ENCODE assay signal across 17 cellular contexts in the genomic region with DNA sequence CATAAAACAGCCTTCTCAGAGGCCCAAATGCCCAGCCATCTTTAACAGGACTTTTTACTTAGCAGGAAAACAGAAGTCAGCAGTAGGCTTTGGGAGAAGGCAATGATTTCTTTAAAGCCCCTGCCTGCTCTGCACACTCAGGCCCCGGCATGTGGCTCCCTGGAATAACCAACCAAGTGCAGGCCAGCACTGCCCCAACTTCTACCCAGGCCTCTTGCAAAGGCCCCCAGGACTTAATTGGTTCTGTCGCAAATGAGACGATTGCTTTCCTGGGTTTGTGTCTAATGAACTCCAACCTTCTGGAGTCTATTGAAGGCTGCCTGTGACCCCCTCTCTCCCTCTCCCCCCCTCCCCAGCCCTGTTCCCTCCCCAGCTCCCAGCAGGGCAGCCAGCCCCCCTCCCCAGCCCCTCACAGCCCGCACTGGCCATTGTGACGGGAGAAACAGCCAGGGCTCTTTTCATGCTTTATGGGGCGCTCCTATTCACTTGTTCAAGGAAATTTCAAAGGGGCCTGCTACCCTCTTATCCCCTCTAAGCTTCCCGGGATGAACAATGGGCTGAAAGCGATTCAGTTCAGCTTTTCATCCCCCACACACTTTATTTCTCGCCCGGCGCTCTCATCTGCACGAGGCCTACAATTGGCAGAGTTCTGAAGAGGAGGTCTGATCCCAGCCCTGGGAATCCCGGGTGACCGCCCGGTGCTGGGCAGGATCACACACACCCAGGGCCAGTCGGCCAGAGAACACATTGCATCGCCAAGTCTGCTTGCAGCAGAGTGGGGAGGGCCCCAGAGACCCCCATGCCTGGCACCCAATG. TPM values are rescaled to one million over a fixed set of nuclear protein-coding genes. Genes with fewer than 3 reads are reported as not detected.
DNase-seq lines count a peak whose midpoint lies in the region; ATAC-seq and TF ChIP-seq lines count a peak whose summit lies in the region.
"Had no signal": no experiment of that assay in that cellular context is flagged by ENCODE, and none has a peak within 500 bp of the region (broad histone marks: within the 10 kb centered on the region; RNA-seq: fewer than 3 reads in every experiment).

No MANE protein-coding gene starts in this region.

- no peak for TF ChIP-seq EP300 in transverse colon (IDR thresholded peaks at IDR 0.05; ENCODE audit: low read depth)

- H3K27me3 ChIP-seq in heart right ventricle (no peaks in the 10 kb centered on the region), transverse colon (no peaks in the 10 kb centered on the region), body of pancreas (no peaks in the 10 kb centered on the region)
- H3K27me3 ChIP-seq in naive thymus-derived CD4-positive, alpha-beta T cell (ENCODE audit: control insufficient read depth in 2 of 2, insufficient read depth in 2 of 2, low read length in 2 of 2), result no peaks in the 10 kb centered on the region

- DNase-seq in T-helper 17 cell (no peak), heart right ventricle (peak in 1 of 2 donors; percentile 43), transverse colon (no peak), middle frontal gyrus (ENCODE audit: extremely low spot score, low spot score) (no peak), body of pancreas (no peak)
- DNase-seq in naive thymus-derived CD4-positive, alpha-beta T cell, result no peak
- DNase-seq in activated T-cell treated with anti-CD3 and anti-CD28 coated beads, Interleukin-2, amount 50 U/mL, for 72 hours, result no peak
- DNase-seq: activated CD4-positive, CD25-positive, alpha-beta regulatory T cell; activated effector memory CD4-positive, alpha-beta T cell treated with Interleukin-2 at 50 U/mL for 16 hours; AML-193; Calu3; Kasumi-1; kidney glomerular epithelial cell; NCI-H1105 treated with DMSO at 0.1 percent for 48 hours; NCI-H226 had no signal

- TF ChIP-seq POLR2A in transverse colon (IDR thresholded peaks at IDR 0.05), result no peak
- no peak for TF ChIP-seq POLR2A in body of pancreas (IDR thresholded peaks at IDR 0.05)

- H3K27ac Mint-ChIP-seq in T-helper 17 cell, result peak overlapping the region; percentile 63
- H3K27ac Mint-ChIP-seq in naive thymus-derived CD4-positive, alpha-beta T cell, result peak overlapping the region in 5 of 9 donors; percentile 74 to 94 (median 84)
- H3K27ac Mint-ChIP-seq in activated T-cell treated with anti-CD3 and anti-CD28 coated beads, Interleukin-2, amount 50 U/mL, for 72 hours, result no peak overlapping the region
- H3K27ac Mint-ChIP-seq: T-helper 1 cell treated with Interleukin-12 subunit alpha and Interleukin-12 subunit beta and Interleukin-4 antibody, amounts not matched to agents 30 μg/mL and 1 μg/mL, for 36 hours had no signal

- in situ Hi-C loops in transverse colon (cut with MboI; ENCODE audit: low pct_ligation_motif_present in 1 of 4, low pct_unique_long_range_greater_than_20kb in 1 of 4, low sequenced_read_pairs in 3 of 4), result no loop called here

- no peak overlapping the region for H3K4me3 ChIP-seq in heart right ventricle
- H3K4me3 ChIP-seq in naive thymus-derived CD4-positive, alpha-beta T cell (ENCODE audit: low read length), result no peak overlapping the region
- no peak overlapping the region for H3K4me3 ChIP-seq in transverse colon
- no peak overlapping the region for H3K4me3 ChIP-seq in body of pancreas

- peaks cover 12% of the 10 kb centered on the region for H3K36me3 Mint-ChIP-seq in T-helper 17 cell (ENCODE audit: low read depth)
- peaks cover 16 to 47% (median 35%) of the 10 kb centered on the region in 5 donors for H3K36me3 Mint-ChIP-seq in naive thymus-derived CD4-positive, alpha-beta T cell
- peaks cover 0 to 8% of the 10 kb centered on the region in 2 donors for H3K36me3 Mint-ChIP-seq in activated T-cell treated with anti-CD3 and anti-CD28 coated beads, Interleukin-2, amount 50 U/mL, for 72 hours (ENCODE audit: insufficient read depth in 2 of 2)

- CTCF ChIA-PET in naive thymus-derived CD4-positive, alpha-beta T cell (lab: Charles Lee), result no interaction called here

- peak overlapping the region; percentile 29 to 87 (median 80) for H3K27ac ChIP-seq in heart right ventricle
- peak overlapping the region; percentile 11 for H3K27ac ChIP-seq in naive thymus-derived CD4-positive, alpha-beta T cell (ENCODE audit: low read depth, low read length)
- H3K27ac ChIP-seq in transverse colon, result peak overlapping the region; percentile 78 to 86 (median 80)
- H3K27ac ChIP-seq in body of pancreas, result no peak overlapping the region

- peaks cover 0 to 1% (median 0%) of the 10 kb centered on the region in 11 donors for H3K9me3 Mint-ChIP-seq in naive thymus-derived CD4-positive, alpha-beta T cell
- H3K9me3 Mint-ChIP-seq in activated T-cell treated with anti-CD3 and anti-CD28 coated beads, Interleukin-2, amount 50 U/mL, for 72 hours, result no peaks in the 10 kb centered on the region
- H3K9me3 Mint-ChIP-seq: T-helper 1 cell treated with Interleukin-12 subunit alpha and Interleukin-12 subunit beta and Interleukin-4 antibody, amounts not matched to agents 30 μg/mL and 1 μg/mL, for 36 hours had no signal

- H3K4me1 ChIP-seq in heart right ventricle (peaks cover 5 to 79% (median 49%) of the 10 kb centered on the region in 9 donors), transverse colon (peaks cover 20 to 52% (median 37%) of the 10 kb centered on the region in 4 donors), body of pancreas (peaks cover 27% of the 10 kb centered on the region)
- H3K4me1 ChIP-seq in naive thymus-derived CD4-positive, alpha-beta T cell (ENCODE audit: control insufficient read depth in 2 of 2, insufficient read depth in 2 of 2, low read length in 2 of 2), result peaks cover 0 to 43% of the 10 kb centered on the region in 2 donors

- intact Hi-C loops in heart right ventricle (cut with DNase I) (loop anchor here in 1 of 10 donors (2.0 kb wide), 1 partner anchor 83 kb away; no protein-coding TSS in a partner anchor), transverse colon (cut with DNase I; ENCODE audit: low total_unique reads) (no loop called here), body of pancreas (cut with DNase I) (no loop called here)
- intact Hi-C loops in naive thymus-derived CD4-positive, alpha-beta T cell (cut with micrococcal nuclease), result no loop called here

- TF ChIP-seq CTCF in heart right ventricle (IDR thresholded peaks at IDR 0.05), result no peak
- no peak for TF ChIP-seq CTCF in transverse colon (IDR thresholded peaks at IDR 0.05)
- TF ChIP-seq CTCF in body of pancreas (IDR thresholded peaks at IDR 0.05), result no peak

- peaks cover 36% of the 10 kb centered on the region for H3K4me1 Mint-ChIP-seq in T-helper 17 cell
- peaks cover 16 to 96% (median 73%) of the 10 kb centered on the region in 7 donors for H3K4me1 Mint-ChIP-seq in naive thymus-derived CD4-positive, alpha-beta T cell
- H3K4me1 Mint-ChIP-seq in activated T-cell treated with anti-CD3 and anti-CD28 coated beads, Interleukin-2, amount 50 U/mL, for 72 hours (ENCODE audit: low read depth), result peaks cover 37% of the 10 kb centered on the region

- H3K36me3 ChIP-seq in heart right ventricle, result peaks cover 0 to 23% (median 0%) of the 10 kb centered on the region in 9 donors
- peaks cover 0 to 73% (median 21%) of the 10 kb centered on the region in 3 experiments for H3K36me3 ChIP-seq in naive thymus-derived CD4-positive, alpha-beta T cell (ENCODE audit: control insufficient read depth in 2 of 3, insufficient read depth in 3 of 3, low read length in 3 of 3)
- H3K36me3 ChIP-seq in transverse colon, result no peaks in the 10 kb centered on the region
- no peaks in the 10 kb centered on the region for H3K36me3 ChIP-seq in body of pancreas (replicated peaks in 1 of 2; ENCODE audit: insufficient read depth in 1 of 2, low read depth in 2 of 2)

- ATAC-seq in T-helper 17 cell (no peak), heart right ventricle (peak; percentile 20 to 87 (median 74)), HG02840 (IDR thresholded peaks at IDR 0.05; ENCODE audit: low FRiP score, unreplicated experiment) (no peak), body of pancreas (no peak)
- no peak for ATAC-seq in naive thymus-derived CD4-positive, alpha-beta T cell
- ATAC-seq in activated T-cell treated with anti-CD3 and anti-CD28 coated beads, Interleukin-2, amount 50 U/mL, for 72 hours (replicated peaks in 1 of 2), result no peak

- H3K9me3 ChIP-seq in T-helper 17 cell (ENCODE audit: control insufficient read depth, low read length, poor library complexity, severe bottlenecking) (no peaks in the 10 kb centered on the region), heart right ventricle (no peaks in the 10 kb centered on the region), transverse colon (no peaks in the 10 kb centered on the region), body of pancreas (no peaks in the 10 kb centered on the region)
- H3K9me3 ChIP-seq in naive thymus-derived CD4-positive, alpha-beta T cell (ENCODE audit: control insufficient read depth in 2 of 3, low read length in 3 of 3), result no peaks in the 10 kb centered on the region

- no peak overlapping the region for H3K4me3 Mint-ChIP-seq in T-helper 17 cell
- peak overlapping the region in 1 of 10 donors; percentile 20 for H3K4me3 Mint-ChIP-seq in naive thymus-derived CD4-positive, alpha-beta T cell
- H3K4me3 Mint-ChIP-seq in activated T-cell treated with anti-CD3 and anti-CD28 coated beads, Interleukin-2, amount 50 U/mL, for 72 hours, result no peak overlapping the region
- H3K4me3 Mint-ChIP-seq: T-helper 1 cell treated with Interleukin-12 subunit alpha and Interleukin-12 subunit beta and Interleukin-4 antibody, amounts not matched to agents 30 μg/mL and 1 μg/mL, for 36 hours had no signal

- no peaks in the 10 kb centered on the region for H3K27me3 Mint-ChIP-seq in T-helper 17 cell
- H3K27me3 Mint-ChIP-seq in naive thymus-derived CD4-positive, alpha-beta T cell, result peaks cover 0 to 12% (median 0%) of the 10 kb centered on the region in 5 donors
- H3K27me3 Mint-ChIP-seq in activated T-cell treated with anti-CD3 and anti-CD28 coated beads, Interleukin-2, amount 50 U/mL, for 72 hours (ENCODE audit: low read depth), result no peaks in the 10 kb centered on the region

- 69 to 73% methylated on average over 17 of the region's 17 CpGs for WGBS in heart right ventricle, 2 donors
- 60 to 63% methylated on average over 2 to 15 of the region's 17 CpGs for WGBS in transverse colon (ENCODE audit: low coverage in 1 of 2), 2 donors
- WGBS in body of pancreas, 2 donors, result 90 to 91% methylated on average over 17 of the region's 17 CpGs

- POLR2A ChIA-PET in naive thymus-derived CD4-positive, alpha-beta T cell (lab: Charles Lee), result no interaction called here

RNA-seq across cellular contexts. Expression of a gene that starts 15.5 kb away (rescaled TPM):
- total RNA-seq in T-helper 17 cell, result 10 to 100 TPM; 28.4 to 31.6 TPM
- 10 to 100 TPM in 8 of 10 donors, 1 to 10 TPM in 2; 5.7 to 19.2 (median 13.7) TPM for total RNA-seq in heart right ventricle
- polyA plus RNA-seq in heart right ventricle, result 1 to 10 TPM; 7.4 to 9.4 TPM
- total RNA-seq in naive thymus-derived CD4-positive, alpha-beta T cell, result 10 to 100 TPM in 4 of 5 experiments, 1 to 10 TPM in 1; 7.4 to 63.4 (median 39.5) TPM
- 10 to 100 TPM; 10.5 to 16.2 TPM for polyA plus RNA-seq in naive thymus-derived CD4-positive, alpha-beta T cell
- 10 to 100 TPM; 17.6 to 87.6 (median 23.8) TPM for total RNA-seq in transverse colon
- 10 to 100 TPM in 1 of 2 donors, 1 to 10 TPM in 1; 5.4 to 16.2 TPM for total RNA-seq in body of pancreas
- 1 to 10 TPM; 5.9 to 6.9 TPM for total RNA-seq in activated T-cell treated with anti-CD3 and anti-CD28 coated beads, Interleukin-2, amount 50 U/mL, for 72 hours

Comparison
In these comparisons a context has a peak if more than half of its experiments do, and no peak if none do; other contexts are left out.
1. ATAC-seq: peak in heart right ventricle (8 of 8); none in T-helper 17 cell (single experiment), naive thymus-derived CD4-positive, alpha-beta T cell (single experiment), HG02840 (single experiment), body of pancreas (single experiment) and activated T-cell treated with anti-CD3 and anti-CD28 coated beads, Interleukin-2, amount 50 U/mL, for 72 hours (0 of 2).
2. H3K27ac ChIP-seq: peak in heart right ventricle (10 of 10), naive thymus-derived CD4-positive, alpha-beta T cell (single experiment) and transverse colon (4 of 4); none in body of pancreas (0 of 4).